Comparison of ENCODE assay signal across 9 cellular contexts in the genomic region with DNA sequence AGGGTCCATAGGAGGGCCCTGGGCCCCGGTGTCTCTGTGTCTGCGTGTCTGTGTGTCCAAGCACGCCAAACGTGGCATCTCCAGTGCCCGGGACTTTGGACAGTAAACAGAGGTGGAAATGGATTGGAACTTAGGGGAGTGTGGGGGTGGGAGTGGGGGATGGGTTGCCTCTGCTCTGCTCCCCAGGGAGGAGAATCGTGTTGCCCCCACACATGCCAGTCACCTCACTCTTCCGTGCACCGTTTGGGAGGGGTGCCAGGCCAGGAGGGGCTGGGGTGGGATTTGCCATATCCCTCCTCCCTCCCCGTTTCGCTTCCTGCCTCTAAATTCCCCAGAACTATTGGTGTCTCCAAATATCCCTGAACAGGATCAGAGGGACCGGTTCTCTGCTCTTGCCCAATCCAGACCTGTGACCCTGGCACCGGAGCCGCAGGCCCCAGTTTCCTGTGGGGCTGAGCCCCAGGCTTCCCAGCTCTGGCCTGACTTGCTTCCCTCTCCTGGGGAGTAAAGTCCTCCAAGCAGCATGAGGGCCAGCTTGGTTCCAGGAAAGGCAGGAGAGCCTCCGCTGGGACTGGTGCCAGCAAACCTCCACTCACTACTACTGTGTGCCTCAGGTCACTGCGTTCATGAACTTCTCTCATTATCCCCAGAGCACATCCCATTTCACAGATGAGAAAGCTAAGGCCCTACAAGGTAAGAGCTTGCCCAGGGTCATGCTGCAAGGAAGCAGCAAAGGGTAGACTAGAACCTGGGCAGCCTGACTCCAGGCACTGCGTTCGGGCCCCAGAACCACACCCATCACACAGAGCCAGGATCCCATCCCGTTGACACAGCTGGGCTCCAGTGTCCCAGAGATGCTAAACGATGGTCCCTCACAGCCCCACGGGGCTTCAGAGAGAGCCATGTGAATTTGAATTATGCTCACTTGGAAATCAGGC. TPM values are rescaled to one million over a fixed set of nuclear protein-coding genes. Genes with fewer than 3 reads are reported as not detected.
DNase-seq lines count a peak whose midpoint lies in the region; ATAC-seq, FAIRE-seq and TF ChIP-seq lines count a peak whose summit lies in the region.
"Had no signal": no experiment of that assay in that cellular context is flagged by ENCODE, and none has a peak within 500 bp of the region (broad histone marks: within the 10 kb centered on the region; RNA-seq: fewer than 3 reads in every experiment).

A gene with protein sequence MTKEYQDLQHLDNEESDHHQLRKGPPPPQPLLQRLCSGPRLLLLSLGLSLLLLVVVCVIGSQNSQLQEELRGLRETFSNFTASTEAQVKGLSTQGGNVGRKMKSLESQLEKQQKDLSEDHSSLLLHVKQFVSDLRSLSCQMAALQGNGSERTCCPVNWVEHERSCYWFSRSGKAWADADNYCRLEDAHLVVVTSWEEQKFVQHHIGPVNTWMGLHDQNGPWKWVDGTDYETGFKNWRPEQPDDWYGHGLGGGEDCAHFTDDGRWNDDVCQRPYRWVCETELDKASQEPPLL (minus strand): TSS at position 54 of the 938 bp plus-strand sequence. CDS start 807 bp downstream, outside the sequence.

- no peak within 1 kb of the TSS for H4K91ac ChIP-seq in mesenchymal stem cell (ENCODE audit: low read length)

- H2AK5ac ChIP-seq in mesenchymal stem cell (ENCODE audit: low read length, severe bottlenecking), result no peak within 1 kb of the TSS

- no peak for TF ChIP-seq RAD21 in A549 (conservative IDR thresholded peaks at IDR 0.05 in 1 of 2, IDR thresholded peaks at IDR 0.05 in 1 of 2)

- no peak within 1 kb of the TSS for H2BK5ac ChIP-seq in mesenchymal stem cell (ENCODE audit: low read depth, low read length, poor library complexity, severe bottlenecking)

- H2AFZ ChIP-seq in mammary epithelial cell (ENCODE audit: low read depth, low read length) (peak within 1 kb of the TSS; percentile 85), mesenchymal stem cell (ENCODE audit: low read depth, low read length) (peak within 1 kb of the TSS; percentile 24)

- intact Hi-C loops in mammary epithelial cell (cut with micrococcal nuclease), result no loop called here

- in situ Hi-C loops in mammary epithelial cell (cut with MboI; ENCODE audit: low sequenced_read_pairs in 2 of 2), result no loop called here
- in situ Hi-C loops in G401 (cut with HindIII; ENCODE audit: low sequenced_read_pairs), result no loop called here

- H3K9me3 Mint-ChIP-seq in HFFc6, result no peaks in the 10 kb centered on the region

- WGBS in A549 (ENCODE audit: missing lambda C conversion rate), result 43% methylated on average over 20 of the region's 20 CpGs
- 68% methylated on average over 9 of the region's 20 CpGs for WGBS in mammary epithelial cell (ENCODE audit: low coverage, missing lambda C conversion rate)
- WGBS in mesenchymal stem cell, result 79% methylated on average over 19 of the region's 20 CpGs

- no peak within 1 kb of the TSS for H2BK12ac ChIP-seq in mesenchymal stem cell (ENCODE audit: low read length in 2 of 2)

- no TSS peak for BruUV-seq in mammary epithelial cell (replicated peaks; lab: Mats Ljungman, UMichigan)

- no peak for TF ChIP-seq EP300 in A549 (IDR thresholded peaks at IDR 0.05)

- H3K27me3 Mint-ChIP-seq in HFFc6 (ENCODE audit: insufficient read depth), result peaks cover 17% of the 10 kb centered on the region

- H3K14ac ChIP-seq in mesenchymal stem cell (ENCODE audit: low read length in 2 of 2), result no peak within 1 kb of the TSS

- CTCF ChIA-PET in A549 (lab: Yijun Ruan, JAX), result interaction anchor here (0.6 to 10.7 kb wide), 12 partner anchors 11 to 142 kb away, joined by 3 to 314 read pairs (median 4); a partner anchor contains a TSS
- CTCF ChIA-PET in mammary epithelial cell (lab: Charles Lee; ENCODE audit: low non-redundant PET), result no interaction called here

- H3K9ac ChIP-seq in mammary epithelial cell (ENCODE audit: insufficient read depth, low read length), result no peak within 1 kb of the TSS
- no peak within 1 kb of the TSS for H3K9ac ChIP-seq in mesenchymal stem cell (ENCODE audit: low read length)

- H3K27me3 ChIP-seq in mammary epithelial cell (ENCODE audit: insufficient read depth, low read length) (peaks cover 3% of the 10 kb centered on the region), mesenchymal stem cell (ENCODE audit: control insufficient read depth in 1 of 2, insufficient read depth in 1 of 2, low read length in 2 of 2) (peaks cover 8 to 44% of the 10 kb centered on the region in 2 experiments)

- no peaks in the 10 kb centered on the region for H3K9me3 ChIP-seq in A549
- H3K9me3 ChIP-seq in mammary epithelial cell (replicated peaks; ENCODE audit: insufficient read depth, low read length), result no peaks in the 10 kb centered on the region
- H3K9me3 ChIP-seq in mesenchymal stem cell (ENCODE audit: control insufficient read depth, low read length), result no peaks in the 10 kb centered on the region
- H3K9me3 ChIP-seq: heart left ventricle had no signal

- POLR2A ChIA-PET in A549 (lab: Yijun Ruan, JAX), result no interaction called here

- no peak within 1 kb of the TSS for H3K23ac ChIP-seq in mesenchymal stem cell (ENCODE audit: low read length in 2 of 2)

- H3K4me1 Mint-ChIP-seq in HFFc6 (ENCODE audit: low read depth), result peaks cover 6% of the 10 kb centered on the region; the same call in 1 of the 2 replicates

- H3K4me1 ChIP-seq in A549, result peaks cover 34% of the 10 kb centered on the region
- H3K4me1 ChIP-seq in mammary epithelial cell (ENCODE audit: insufficient read depth, low read length), result peaks cover 7% of the 10 kb centered on the region
- peaks cover 26% of the 10 kb centered on the region for H3K4me1 ChIP-seq in mesenchymal stem cell (ENCODE audit: control insufficient read depth, insufficient read depth, low read depth, low read length)

- dilution Hi-C loops in mammary epithelial cell (cut with HindIII; ENCODE audit: low sequenced_read_pairs), result loop anchor here (5.0 kb wide), 2 partner anchors 62 to 123 kb away; no protein-coding TSS in a partner anchor

- no peak within 1 kb of the TSS for H4K8ac ChIP-seq in mesenchymal stem cell (ENCODE audit: low read length)

- no peak for FAIRE-seq in A549 (lab: Jason Lieb, UNC)

- no peaks in the 10 kb centered on the region for H3K79me2 ChIP-seq in mammary epithelial cell (ENCODE audit: insufficient read depth, low read length)

- no peak for ATAC-seq in A549
- ATAC-seq: heart left ventricle had no signal

- H3K36me3 Mint-ChIP-seq in HFFc6 (ENCODE audit: low read depth), result no peaks in the 10 kb centered on the region

- no peak for DNase-seq in A549 (ENCODE audit: low read depth in 1 of 2, low spot score in 1 of 2)
- DNase-seq in HFFc6, result no peak
- DNase-seq in mammary epithelial cell, result no peak
- no peak for DNase-seq in mesenchymal stem cell
- DNase-seq in G401 (ENCODE audit: low spot score), result no peak
- no peak for DNase-seq in NCI-H345 treated with DMSO at 0.1 percent for 48 hours (lab: John Stamatoyannopoulos, UW; ENCODE audit: unreplicated experiment)
- no peak for DNase-seq in NCI-H524 treated with DMSO at 0.1 percent for 48 hours (lab: John Stamatoyannopoulos, UW)
- no peak for DNase-seq in central memory CD4-positive, alpha-beta T cell
- DNase-seq: heart left ventricle had no signal

- H3K18ac ChIP-seq in mesenchymal stem cell (ENCODE audit: low read depth in 1 of 2, low read length in 2 of 2), result no peak within 1 kb of the TSS

- no peak within 1 kb of the TSS for H3K4ac ChIP-seq in mesenchymal stem cell (ENCODE audit: low read depth in 1 of 2, low read length in 2 of 2)

- no peak within 1 kb of the TSS for H2BK120ac ChIP-seq in mesenchymal stem cell (ENCODE audit: low read depth, low read length)

- H3K4me3 Mint-ChIP-seq in HFFc6, result peak within 1 kb of the TSS; percentile 4; the same call in 1 of the 2 replicates

- no peaks in the 10 kb centered on the region for H3K36me3 ChIP-seq in mammary epithelial cell (ENCODE audit: insufficient read depth, low read length)
- no peaks in the 10 kb centered on the region for H3K36me3 ChIP-seq in mesenchymal stem cell (ENCODE audit: control insufficient read depth in 1 of 2, insufficient read depth in 2 of 2, low read depth in 1 of 2, low read length in 2 of 2)
- H3K36me3 ChIP-seq: heart left ventricle had no signal

- H3K27ac ChIP-seq in A549 (peak within 1 kb of the TSS in 1 of 2 experiments; percentile 88; a peak in 4 of 6 replicates), mammary epithelial cell (ENCODE audit: insufficient read depth, low read depth, low read length) (no peak within 1 kb of the TSS), mesenchymal stem cell (ENCODE audit: low read length, poor library complexity, severe bottlenecking) (no peak within 1 kb of the TSS)

- TF ChIP-seq CTCF in A549 (IDR thresholded peaks at IDR 0.05) (no peak), HFFc6 (IDR thresholded peaks at IDR 0.05) (no peak), mammary epithelial cell (conservative IDR thresholded peaks at IDR 0.05 in 1 of 2, IDR thresholded peaks at IDR 0.05 in 1 of 2; ENCODE audit: extremely low read depth in 1 of 2, insufficient read depth in 1 of 2, low read depth in 1 of 2, low read length in 2 of 2) (no peak)

- no peak within 1 kb of the TSS for H2BK15ac ChIP-seq in mesenchymal stem cell (ENCODE audit: low read depth, poor library complexity, severe bottlenecking)

- H3K4me2 ChIP-seq in A549, result peak within 1 kb of the TSS; percentile 100
- H3K4me2 ChIP-seq in mammary epithelial cell (ENCODE audit: insufficient read depth, low read depth, low read length), result peak within 1 kb of the TSS; percentile 83
- peak within 1 kb of the TSS; percentile 89 for H3K4me2 ChIP-seq in mesenchymal stem cell (ENCODE audit: low read length, poor library complexity, severe bottlenecking)

- H4K20me1 ChIP-seq in mammary epithelial cell (ENCODE audit: insufficient read depth, low read length), result no peaks in the 10 kb centered on the region

- no peaks in the 10 kb centered on the region for H3K79me1 ChIP-seq in mesenchymal stem cell (replicated peaks; ENCODE audit: low read length, poor library complexity, severe bottlenecking)

- H3K4me3 ChIP-seq in A549 (peak within 1 kb of the TSS; percentile 54; the same call in 2 of the 3 replicates), mammary epithelial cell (replicated peaks in 1 of 3; ENCODE audit: insufficient read depth in 1 of 3, low read depth in 2 of 3, low read length in 3 of 3) (no peak within 1 kb of the TSS), mesenchymal stem cell (ENCODE audit: insufficient read depth in 1 of 2, low read depth in 1 of 2, low read length in 2 of 2) (no peak within 1 kb of the TSS)

- no peak within 1 kb of the TSS; the same call in 1 of the 2 replicates for H3K27ac Mint-ChIP-seq in HFFc6

- TF ChIP-seq POLR2A in A549 (IDR thresholded peaks at IDR 0.05; ENCODE audit: low read length), result no peak

RNA-seq across cellular contexts. Expression of the gene that starts here (rescaled TPM):
- polyA plus RNA-seq in A549 (2011; rRNA removed), result 2.6 and 3.4 TPM in 2 replicates
- 1.2 and 1.6 TPM in 2 replicates for polyA plus RNA-seq in A549 (2012; cell fraction: cytosol; rRNA removed)
- polyA plus RNA-seq in A549 (2012; cell fraction: nucleus; rRNA removed), result 6.4 and 7.0 TPM in 2 replicates
- polyA plus RNA-seq in A549 (2017; fragmentation: RNase III; extraction: RNeasy Plus Mini Kit Qiagen cat#74134 plus additional on column Dnase treatment), result 1.0 to 1.6 TPM (median 1.6 TPM) in 3 replicates
- 2.1 TPM in 2 replicates for polyA minus RNA-seq in A549 (2011; rRNA and poly(A)+ RNA removed)
- 1 to 10 TPM in 2 of 6 experiments, under 1 TPM in 4; 0.71 to 1.4 (median 0.83) TPM for total RNA-seq in HFFc6 (2021; fragmentation: NEBNext Ultra II Directional; extraction: Animal tissue kit (Norgen Biotek cat#: 25700))
- total RNA-seq in mammary epithelial cell, result under 1 TPM; under 0.01 to 0.61 TPM
- polyA plus RNA-seq in mammary epithelial cell, result 0.25 TPM
- not detected for polyA minus RNA-seq in mammary epithelial cell
- 1.2 TPM for polyA plus RNA-seq in mesenchymal stem cell (2013, experiment 1 of 2)
- polyA plus RNA-seq in mesenchymal stem cell (2013, experiment 2 of 2), result 1.1 TPM
- total RNA-seq in G401 (2014; rRNA removed; shearing (Covaris generic)), result 3.3 and 7.1 TPM in 2 replicates
